ENCODE assay signal across 1 cellular context in the genomic region with DNA sequence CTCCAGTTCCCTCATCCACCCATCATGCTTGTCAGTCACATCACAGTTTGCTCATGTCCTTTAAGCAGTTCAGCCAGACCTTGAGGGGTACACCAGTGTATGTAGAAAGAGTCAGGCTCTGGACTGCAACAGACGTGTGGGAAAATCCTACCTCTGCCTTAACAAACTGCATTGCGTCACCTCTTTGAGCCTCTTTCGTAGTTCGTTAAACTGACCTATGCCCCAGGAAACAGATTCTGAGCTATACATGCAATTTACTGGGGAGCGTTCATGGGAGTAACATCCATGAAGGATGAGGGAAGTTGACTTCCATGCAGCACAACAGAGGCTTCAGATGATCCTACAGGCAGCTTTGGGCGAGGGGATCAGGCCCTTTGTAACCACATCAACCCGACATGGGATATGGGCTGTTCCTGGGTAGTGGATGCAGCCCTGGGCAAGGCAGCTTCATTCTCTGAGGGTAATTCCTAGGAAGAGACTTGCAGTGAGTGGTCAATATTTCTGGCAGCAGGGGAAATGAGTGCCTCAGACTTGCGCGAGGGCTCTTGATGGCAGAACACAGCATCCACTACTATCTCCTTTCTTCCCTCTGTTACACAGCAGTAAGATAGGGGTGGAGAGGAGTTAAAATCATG.
A peak's percentile ranks its signal among the peaks of the same experiment; 100 is the strongest.
TF ChIP-seq lines count a peak whose summit lies in the region.

No MANE protein-coding gene starts in this region.

TF ChIP-seq in IMR-90, 13 proteins besides CTCF, POLR2A, EP300 and RAD21:
- peak; percentile 59; the same call in 1 of the 2 replicates for TF ChIP-seq CEBPB (IDR thresholded peaks at IDR 0.05; ENCODE audit: low read depth, low read length)
- no peak for TF ChIP-seq BHLHE40 (IDR thresholded peaks at IDR 0.05; ENCODE audit: low read depth, low read length)
- no peak for TF ChIP-seq RCOR1 (IDR thresholded peaks at IDR 0.05; ENCODE audit: insufficient replicate concordance, low read length)
TF ChIP-seq in IMR-90: peak in this region for 1.
